ENCODE assay signal across 1 cellular context in genomic region chr3:111589303-111590095, GRCh38.
TF ChIP-seq lines count a peak whose summit lies in the region.

No MANE protein-coding gene starts in this region.

TF ChIP-seq in IMR-90, 13 proteins besides CTCF, POLR2A, EP300 and RAD21:
- TF ChIP-seq SMC3 (IDR thresholded peaks at IDR 0.05; ENCODE audit: low read depth, low read length) (no peak), FOS (IDR thresholded peaks at IDR 0.05; ENCODE audit: low read depth, low read length) (no peak), RFX5 (IDR thresholded peaks at IDR 0.05; ENCODE audit: low read depth, low read length) (peak; percentile 55; the same call in 1 of the 2 replicates)
